9 cellular contexts compared by ENCODE assay signal in the genomic region with DNA sequence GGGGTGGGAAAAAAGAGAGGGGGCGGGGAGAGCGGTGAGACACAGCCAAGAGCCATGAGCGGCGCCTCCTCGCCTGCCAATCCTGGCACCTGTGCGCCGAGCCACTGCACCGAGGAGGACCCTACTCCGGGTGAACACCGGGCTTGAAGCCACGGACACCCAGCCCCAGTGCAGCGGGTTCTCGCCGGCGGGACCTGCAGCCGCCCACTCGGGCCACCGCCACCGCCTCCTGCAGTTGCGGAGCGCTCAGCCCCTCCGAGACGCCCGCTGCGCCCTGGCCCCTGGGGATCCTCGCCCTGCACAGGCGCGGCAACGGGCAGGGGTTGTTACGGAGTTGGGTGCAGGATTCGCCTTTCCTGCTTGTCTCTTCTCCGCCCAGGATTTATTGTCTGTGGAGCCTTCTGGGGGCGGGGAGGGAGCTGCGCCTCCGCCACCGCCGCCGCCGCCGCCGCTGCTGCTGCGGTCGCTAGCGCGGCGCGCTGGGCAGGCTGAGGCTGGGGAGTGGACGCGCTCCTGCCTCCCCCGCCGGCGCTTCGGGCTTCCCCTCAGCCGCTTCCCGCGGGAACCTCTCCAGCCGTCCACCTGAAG. TPM values are rescaled to one million over a fixed set of nuclear protein-coding genes. Genes with fewer than 3 reads are reported as not detected.
DNase-seq lines count a peak whose midpoint lies in the region; ATAC-seq and TF ChIP-seq lines count a peak whose summit lies in the region.
"Had no signal": no experiment of that assay in that cellular context is flagged by ENCODE, and none has a peak within 500 bp of the region (broad histone marks: within the 10 kb centered on the region; RNA-seq: fewer than 3 reads in every experiment).

A gene (plus strand): TSS at position 76 of the 588 bp plus-strand sequence. CDS start 718 bp downstream, outside the sequence.

- no peaks in the 10 kb centered on the region for H3K36me3 Mint-ChIP-seq in activated naive CD4-positive, alpha-beta T cell treated with anti-CD3 and anti-CD28 coated beads, Interleukin-2, amount 50 U/mL, for 24 hours
- no peaks in the 10 kb centered on the region for H3K36me3 Mint-ChIP-seq in osteocyte (ENCODE audit: unreplicated experiment)

- peak; percentile 50 to 66 for DNase-seq in NCI-H524 (lab: John Stamatoyannopoulos, UW)
- no peak for DNase-seq in NCI-H524 treated with DMSO at 0.1 percent for 48 hours (lab: John Stamatoyannopoulos, UW)
- DNase-seq in NCI-H1092 treated with DMSO at 0.1 percent for 48 hours (lab: John Stamatoyannopoulos, UW): peak; percentile 61
- peak; percentile 2 to 58 for DNase-seq in cardiac muscle cell (ENCODE audit: low read depth in 1 of 2, low spot score in 1 of 2)
- no peak for DNase-seq in osteocyte (ENCODE audit: extremely low spot score, unreplicated experiment)
- no peak for DNase-seq in Kasumi-1 (lab: John Stamatoyannopoulos, UW)

- H3K27ac Mint-ChIP-seq in activated naive CD4-positive, alpha-beta T cell treated with anti-CD3 and anti-CD28 coated beads, Interleukin-2, amount 50 U/mL, for 24 hours: peak within 1 kb of the TSS; percentile 76
- H3K27ac Mint-ChIP-seq in osteocyte (ENCODE audit: unreplicated experiment): no peak within 1 kb of the TSS

- peak within 1 kb of the TSS; percentile 41 for H3K4me3 ChIP-seq in cardiac muscle cell

- H3K27ac ChIP-seq in cardiac muscle cell: no peak within 1 kb of the TSS

- no peaks in the 10 kb centered on the region for H3K36me3 ChIP-seq in cardiac muscle cell

- H3K9me3 ChIP-seq in cardiac muscle cell (ENCODE audit: low read depth): no peaks in the 10 kb centered on the region

- H3K9me3 Mint-ChIP-seq in activated naive CD4-positive, alpha-beta T cell treated with anti-CD3 and anti-CD28 coated beads, Interleukin-2, amount 50 U/mL, for 24 hours: peaks cover 6% of the 10 kb centered on the region
- H3K9me3 Mint-ChIP-seq in osteocyte (ENCODE audit: unreplicated experiment): peaks cover under 1% of the 10 kb centered on the region

- peaks cover 9% of the 10 kb centered on the region for H3K4me1 Mint-ChIP-seq in activated naive CD4-positive, alpha-beta T cell treated with anti-CD3 and anti-CD28 coated beads, Interleukin-2, amount 50 U/mL, for 24 hours
- peaks cover 24% of the 10 kb centered on the region for H3K4me1 Mint-ChIP-seq in osteocyte (ENCODE audit: unreplicated experiment)

- peak within 1 kb of the TSS; percentile 90 for H3K4me3 Mint-ChIP-seq in activated naive CD4-positive, alpha-beta T cell treated with anti-CD3 and anti-CD28 coated beads, Interleukin-2, amount 50 U/mL, for 24 hours
- H3K4me3 Mint-ChIP-seq in osteocyte (ENCODE audit: unreplicated experiment): peak within 1 kb of the TSS; percentile 79

- H3K27me3 Mint-ChIP-seq in activated naive CD4-positive, alpha-beta T cell treated with anti-CD3 and anti-CD28 coated beads, Interleukin-2, amount 50 U/mL, for 24 hours: peaks cover 19% of the 10 kb centered on the region
- H3K27me3 Mint-ChIP-seq in osteocyte (ENCODE audit: unreplicated experiment): peaks cover 73% of the 10 kb centered on the region

- no peak for TF ChIP-seq CTCF in cardiac muscle cell (IDR thresholded peaks at IDR 0.05; ENCODE audit: low read depth, low read length)
- TF ChIP-seq CTCF in osteocyte (IDR thresholded peaks at IDR 0.05): no peak

- no peak for ATAC-seq in GM19324 (IDR thresholded peaks at IDR 0.05; ENCODE audit: low FRiP score, unreplicated experiment)

- peaks cover 3% of the 10 kb centered on the region for H3K4me1 ChIP-seq in cardiac muscle cell (ENCODE audit: low read depth)

- H3K27me3 ChIP-seq in cardiac muscle cell: peaks cover 85% of the 10 kb centered on the region

RNA-seq across cellular contexts. Expression of the gene that starts here (rescaled TPM):
- total RNA-seq in cardiac muscle cell (0.07 and 0.09 TPM in 2 replicates), osteocyte (0.60 and 0.94 TPM in 2 replicates)
- polyA plus RNA-seq in cardiac muscle cell: 0.71 TPM in 1 of 2 replicates, not detected in the other
- total RNA-seq: activated CD8-positive, alpha-beta memory T cell treated with anti-CD3 and anti-CD28 coated beads for 36 hours had no signal

Comparison
In these comparisons a context has a peak if more than half of its experiments do, and no peak if none do; other contexts are left out.
1. DNase-seq: peak in NCI-H524 (2 of 2) and NCI-H1092 treated with DMSO at 0.1 percent for 48 hours (single experiment); none in NCI-H524 treated with DMSO at 0.1 percent for 48 hours (single experiment), osteocyte (single experiment) and Kasumi-1 (0 of 2).
2. Peak in DNase-seq and H3K4me3 ChIP-seq in cardiac muscle cell; RNA of the gene not detected or under 1 TPM.